1 cellular context compared by ENCODE assay signal in genomic region chr16:549544-550263, GRCh38.
TF ChIP-seq lines count a peak whose summit lies in the region.

No MANE protein-coding gene starts in this region.

TF ChIP-seq in IMR-90, 13 proteins besides CTCF, POLR2A, EP300 and RAD21:
- TF ChIP-seq NFE2L2 (IDR thresholded peaks at IDR 0.05; ENCODE audit: low read depth, low read length), result no peak
- no peak for TF ChIP-seq FOS (IDR thresholded peaks at IDR 0.05; ENCODE audit: low read depth, low read length)
- TF ChIP-seq USF2 (IDR thresholded peaks at IDR 0.05; ENCODE audit: low read depth, low read length), result no peak
- no peak for TF ChIP-seq MAFK (IDR thresholded peaks at IDR 0.05; ENCODE audit: low read depth, low read length)
- no peak for TF ChIP-seq BHLHE40 (IDR thresholded peaks at IDR 0.05; ENCODE audit: low read depth, low read length)
TF ChIP-seq in IMR-90: peak in this region for 0.
